8 cellular contexts compared by ENCODE assay signal in genomic region chr19:58544591-58545285, GRCh38. TPM values are rescaled to one million over a fixed set of nuclear protein-coding genes. Genes with fewer than 3 reads are reported as not detected.
DNase-seq lines count a peak whose midpoint lies in the region; ATAC-seq, FAIRE-seq and TF ChIP-seq lines count a peak whose summit lies in the region.

No MANE protein-coding gene starts in this region.

- intact Hi-C loops in activated CD8-positive, alpha-beta T cell treated with anti-CD3 and anti-CD28 coated beads for 36 hours (cut with micrococcal nuclease): no loop called here
- intact Hi-C loops in pancreas (cut with DNase I): no loop called here

- H3K27me3 ChIP-seq in pancreas: no peaks in the 10 kb centered on the region

- no peak for TF ChIP-seq CTCF in activated CD8-positive, alpha-beta T cell treated with anti-CD3 and anti-CD28 coated beads for 36 hours (IDR thresholded peaks at IDR 0.05)
- TF ChIP-seq CTCF in fibroblast of villous mesenchyme (IDR thresholded peaks at IDR 0.05; ENCODE audit: insufficient read depth, low read depth, low read length): no peak
- no peak for TF ChIP-seq CTCF in pancreas (IDR thresholded peaks at IDR 0.05)

- DNase-seq in AG08396 (ENCODE audit: low spot score) (peak; percentile 94), fibroblast of villous mesenchyme (ENCODE audit: low read depth) (peak; percentile 51), pancreas (peak in 4 of 6 donors; percentile 62 to 89 (median 75)), NCI-H1417 treated with DMSO at 0.1 percent for 48 hours (lab: John Stamatoyannopoulos, UW) (no peak), HK-2 (ENCODE audit: unreplicated experiment) (no peak)
- DNase-seq in activated CD8-positive, alpha-beta T cell treated with anti-CD3 and anti-CD28 coated beads for 36 hours: peak; percentile 47

- FAIRE-seq in pancreas (lab: Jason Lieb, UNC): no peak

- ATAC-seq in GM19351 (IDR thresholded peaks at IDR 0.05; ENCODE audit: unreplicated experiment) (peak; percentile 42), HG03442 (IDR thresholded peaks at IDR 0.05; ENCODE audit: unreplicated experiment) (peak; percentile 33), pancreas (peak; percentile 6 to 53 (median 16))
- ATAC-seq in activated CD8-positive, alpha-beta T cell treated with anti-CD3 and anti-CD28 coated beads for 36 hours: peak; percentile 38

- CTCF ChIA-PET in activated CD8-positive, alpha-beta T cell treated with anti-CD3 and anti-CD28 coated beads for 36 hours (lab: Charles Lee): interaction anchor here (1.2 to 2.7 kb wide), 5 partner anchors 11 to 36 kb away, joined by 3 to 16 read pairs (median 5); partner anchors contain the start of gene ZBTB45

- peaks cover 0 to 13% (median 8%) of the 10 kb centered on the region in 3 donors for H3K4me1 ChIP-seq in pancreas

- H3K27ac Mint-ChIP-seq in activated CD8-positive, alpha-beta T cell treated with anti-CD3 and anti-CD28 coated beads for 36 hours: peak overlapping the region; percentile 92

- H3K27ac ChIP-seq in pancreas: peak overlapping the region; percentile 90 to 99 (median 94)

- H3K9me3 Mint-ChIP-seq in activated CD8-positive, alpha-beta T cell treated with anti-CD3 and anti-CD28 coated beads for 36 hours: no peaks in the 10 kb centered on the region

- peak overlapping the region; percentile 96 for H3K4me3 Mint-ChIP-seq in activated CD8-positive, alpha-beta T cell treated with anti-CD3 and anti-CD28 coated beads for 36 hours

- H3K9me3 ChIP-seq in pancreas: no peaks in the 10 kb centered on the region

- POLR2A ChIA-PET in activated CD8-positive, alpha-beta T cell treated with anti-CD3 and anti-CD28 coated beads for 36 hours (lab: Charles Lee): interaction anchor here (1.0 to 13.1 kb wide), 11 partner anchors 10 to 164 kb away, joined by 3 to 164 read pairs (median 7); partner anchors contain the start of genes CHMP2A, RPS5, UBE2M and ZBTB45

- H3K4me3 ChIP-seq in fibroblast of villous mesenchyme (ENCODE audit: low read depth, low read length) (peak overlapping the region; percentile 82), pancreas (peak overlapping the region; percentile 80 to 93 (median 84))

- H3K27me3 Mint-ChIP-seq in activated CD8-positive, alpha-beta T cell treated with anti-CD3 and anti-CD28 coated beads for 36 hours: peaks cover 9% of the 10 kb centered on the region

- H3K36me3 ChIP-seq in pancreas: peaks cover 7 to 27% (median 23%) of the 10 kb centered on the region in 3 donors

- peaks cover 42% of the 10 kb centered on the region for H3K36me3 Mint-ChIP-seq in activated CD8-positive, alpha-beta T cell treated with anti-CD3 and anti-CD28 coated beads for 36 hours (ENCODE audit: low read depth)

- 0% methylated on average over 50 to 91 of the region's 92 CpGs for WGBS in pancreas, 2 donors

- H3K4me1 Mint-ChIP-seq in activated CD8-positive, alpha-beta T cell treated with anti-CD3 and anti-CD28 coated beads for 36 hours (ENCODE audit: low read depth): peaks cover 32% of the 10 kb centered on the region

RNA-seq across cellular contexts. Expression of gene TRIM28, which starts 0.9 kb away (rescaled TPM):
- total RNA-seq in activated CD8-positive, alpha-beta T cell treated with anti-CD3 and anti-CD28 coated beads for 36 hours: 100 to 1,000 TPM; 527 to 550 TPM
- total RNA-seq in fibroblast of villous mesenchyme (295 and 389 TPM in 2 replicates), pancreas (100 to 1,000 TPM; 128 to 212 (median 174) TPM)
- 100 to 1,000 TPM; 189 to 208 TPM for polyA plus RNA-seq in pancreas

RNA-seq across cellular contexts. Expression of gene CHMP2A, which starts 10.2 kb away (rescaled TPM):
- 10 to 100 TPM; 88.3 to 90.0 TPM for total RNA-seq in activated CD8-positive, alpha-beta T cell treated with anti-CD3 and anti-CD28 coated beads for 36 hours
- 111 and 120 TPM in 2 replicates for total RNA-seq in fibroblast of villous mesenchyme
- total RNA-seq in pancreas: 10 to 100 TPM; 45.8 to 68.0 (median 58.4) TPM
- polyA plus RNA-seq in pancreas: 100 to 1,000 TPM; 108 to 118 TPM

RNA-seq across cellular contexts. Expression of gene UBE2M, which starts 13.7 kb away (rescaled TPM):
- 100 to 1,000 TPM; 107 to 114 TPM for total RNA-seq in activated CD8-positive, alpha-beta T cell treated with anti-CD3 and anti-CD28 coated beads for 36 hours
- total RNA-seq in fibroblast of villous mesenchyme (78.3 and 81.6 TPM in 2 replicates), pancreas (10 to 100 TPM; 23.0 to 30.1 (median 25.3) TPM)
- polyA plus RNA-seq in pancreas: 10 to 100 TPM; 22.0 to 33.0 TPM

RNA-seq across cellular contexts. Expression of gene ZBTB45, which starts 25.1 kb away (rescaled TPM):
- 1 to 10 TPM; 7.4 to 7.9 TPM for total RNA-seq in activated CD8-positive, alpha-beta T cell treated with anti-CD3 and anti-CD28 coated beads for 36 hours
- total RNA-seq in fibroblast of villous mesenchyme (4.7 and 6.1 TPM in 2 replicates), pancreas (1 to 10 TPM; 4.3 to 9.3 (median 6.3) TPM)
- polyA plus RNA-seq in pancreas: 1 to 10 TPM; 5.8 to 7.5 TPM

RNA-seq across cellular contexts. Expression of gene MZF1, which starts 28.4 kb away (rescaled TPM):
- 10 to 100 TPM; 12.1 to 13.4 TPM for total RNA-seq in activated CD8-positive, alpha-beta T cell treated with anti-CD3 and anti-CD28 coated beads for 36 hours
- total RNA-seq in fibroblast of villous mesenchyme: 15.5 and 16.1 TPM in 2 replicates
- 10 to 100 TPM in 5 of 6 donors, 1 to 10 TPM in 1; 9.8 to 25.0 (median 11.6) TPM for total RNA-seq in pancreas
- polyA plus RNA-seq in pancreas: 10 to 100 TPM; 53.9 to 70.2 TPM

Comparison
In these comparisons a context has a peak if more than half of its experiments do, and no peak if none do; other contexts are left out.
1. DNase-seq: peak in AG08396 (single experiment), activated CD8-positive, alpha-beta T cell treated with anti-CD3 and anti-CD28 coated beads for 36 hours (single experiment), fibroblast of villous mesenchyme (single experiment) and pancreas (4 of 6); none in NCI-H1417 treated with DMSO at 0.1 percent for 48 hours (single experiment) and HK-2 (single experiment).
2. Peak in every context shown above with its lines, with median percentiles within 50 percentile points of each other: ATAC-seq.